1 cellular context compared by ENCODE assay signal in the genomic region with DNA sequence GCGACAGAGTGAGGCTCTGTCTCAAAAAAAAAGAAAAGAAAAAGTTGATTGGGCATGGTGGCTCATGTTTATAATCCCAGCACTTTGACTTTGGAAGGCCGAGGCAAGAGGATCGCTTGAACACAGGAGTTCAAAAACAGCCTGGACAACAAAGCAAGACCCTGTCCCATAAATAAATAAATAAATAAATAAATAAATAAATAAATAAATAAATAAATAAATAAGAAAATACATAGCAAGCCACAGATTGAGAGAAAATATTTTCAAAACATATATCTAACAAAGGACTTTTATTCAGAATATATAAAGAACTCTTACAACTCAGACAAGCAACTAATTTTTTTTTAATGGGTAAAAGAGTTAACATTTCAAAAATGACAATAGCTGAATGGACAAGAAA.
TF ChIP-seq lines count a peak whose summit lies in the region.

No MANE protein-coding gene starts in this region.

TF ChIP-seq in GM23338, 12 proteins besides CTCF, POLR2A, EP300 and RAD21 (continued from another document):
- TF ChIP-seq, protein P1, sequence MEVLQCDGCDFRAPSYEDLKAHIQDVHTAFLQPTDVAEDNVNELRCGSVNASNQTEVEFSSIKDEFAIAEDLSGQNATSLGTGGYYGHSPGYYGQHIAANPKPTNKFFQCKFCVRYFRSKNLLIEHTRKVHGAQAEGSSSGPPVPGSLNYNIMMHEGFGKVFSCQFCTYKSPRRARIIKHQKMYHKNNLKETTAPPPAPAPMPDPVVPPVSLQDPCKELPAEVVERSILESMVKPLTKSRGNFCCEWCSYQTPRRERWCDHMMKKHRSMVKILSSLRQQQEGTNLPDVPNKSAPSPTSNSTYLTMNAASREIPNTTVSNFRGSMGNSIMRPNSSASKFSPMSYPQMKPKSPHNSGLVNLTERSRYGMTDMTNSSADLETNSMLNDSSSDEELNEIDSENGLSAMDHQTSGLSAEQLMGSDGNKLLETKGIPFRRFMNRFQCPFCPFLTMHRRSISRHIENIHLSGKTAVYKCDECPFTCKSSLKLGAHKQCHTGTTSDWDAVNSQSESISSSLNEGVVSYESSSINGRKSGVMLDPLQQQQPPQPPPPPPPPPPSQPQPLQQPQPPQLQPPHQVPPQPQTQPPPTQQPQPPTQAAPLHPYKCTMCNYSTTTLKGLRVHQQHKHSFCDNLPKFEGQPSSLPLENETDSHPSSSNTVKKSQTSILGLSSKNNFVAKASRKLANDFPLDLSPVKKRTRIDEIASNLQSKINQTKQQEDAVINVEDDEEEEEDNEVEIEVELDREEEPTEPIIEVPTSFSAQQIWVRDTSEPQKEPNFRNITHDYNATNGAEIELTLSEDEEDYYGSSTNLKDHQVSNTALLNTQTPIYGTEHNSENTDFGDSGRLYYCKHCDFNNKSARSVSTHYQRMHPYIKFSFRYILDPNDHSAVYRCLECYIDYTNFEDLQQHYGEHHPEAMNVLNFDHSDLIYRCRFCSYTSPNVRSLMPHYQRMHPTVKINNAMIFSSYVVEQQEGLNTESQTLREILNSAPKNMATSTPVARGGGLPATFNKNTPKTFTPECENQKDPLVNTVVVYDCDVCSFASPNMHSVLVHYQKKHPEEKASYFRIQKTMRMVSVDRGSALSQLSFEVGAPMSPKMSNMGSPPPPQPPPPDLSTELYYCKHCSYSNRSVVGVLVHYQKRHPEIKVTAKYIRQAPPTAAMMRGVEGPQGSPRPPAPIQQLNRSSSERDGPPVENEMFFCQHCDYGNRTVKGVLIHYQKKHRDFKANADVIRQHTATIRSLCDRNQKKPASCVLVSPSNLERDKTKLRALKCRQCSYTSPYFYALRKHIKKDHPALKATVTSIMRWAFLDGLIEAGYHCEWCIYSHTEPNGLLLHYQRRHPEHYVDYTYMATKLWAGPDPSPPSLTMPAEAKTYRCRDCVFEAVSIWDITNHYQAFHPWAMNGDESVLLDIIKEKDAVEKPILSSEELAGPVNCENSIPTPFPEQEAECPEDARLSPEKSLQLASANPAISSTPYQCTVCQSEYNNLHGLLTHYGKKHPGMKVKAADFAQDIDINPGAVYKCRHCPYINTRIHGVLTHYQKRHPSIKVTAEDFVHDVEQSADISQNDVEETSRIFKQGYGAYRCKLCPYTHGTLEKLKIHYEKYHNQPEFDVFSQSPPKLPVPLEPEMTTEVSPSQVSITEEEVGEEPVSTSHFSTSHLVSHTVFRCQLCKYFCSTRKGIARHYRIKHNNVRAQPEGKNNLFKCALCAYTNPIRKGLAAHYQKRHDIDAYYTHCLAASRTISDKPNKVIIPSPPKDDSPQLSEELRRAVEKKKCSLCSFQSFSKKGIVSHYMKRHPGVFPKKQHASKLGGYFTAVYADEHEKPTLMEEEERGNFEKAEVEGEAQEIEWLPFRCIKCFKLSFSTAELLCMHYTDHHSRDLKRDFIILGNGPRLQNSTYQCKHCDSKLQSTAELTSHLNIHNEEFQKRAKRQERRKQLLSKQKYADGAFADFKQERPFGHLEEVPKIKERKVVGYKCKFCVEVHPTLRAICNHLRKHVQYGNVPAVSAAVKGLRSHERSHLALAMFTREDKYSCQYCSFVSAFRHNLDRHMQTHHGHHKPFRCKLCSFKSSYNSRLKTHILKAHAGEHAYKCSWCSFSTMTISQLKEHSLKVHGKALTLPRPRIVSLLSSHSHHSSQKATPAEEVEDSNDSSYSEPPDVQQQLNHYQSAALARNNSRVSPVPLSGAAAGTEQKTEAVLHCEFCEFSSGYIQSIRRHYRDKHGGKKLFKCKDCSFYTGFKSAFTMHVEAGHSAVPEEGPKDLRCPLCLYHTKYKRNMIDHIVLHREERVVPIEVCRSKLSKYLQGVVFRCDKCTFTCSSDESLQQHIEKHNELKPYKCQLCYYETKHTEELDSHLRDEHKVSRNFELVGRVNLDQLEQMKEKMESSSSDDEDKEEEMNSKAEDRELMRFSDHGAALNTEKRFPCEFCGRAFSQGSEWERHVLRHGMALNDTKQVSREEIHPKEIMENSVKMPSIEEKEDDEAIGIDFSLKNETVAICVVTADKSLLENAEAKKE (CRISPR knock-in tag; IDR thresholded peaks at IDR 0.05), result no peak
- no peak for TF ChIP-seq EZH2phosphoT487 (IDR thresholded peaks at IDR 0.05; ENCODE audit: unreplicated experiment)
